Comparison of ENCODE assay signal across 19 cellular contexts in the genomic region with DNA sequence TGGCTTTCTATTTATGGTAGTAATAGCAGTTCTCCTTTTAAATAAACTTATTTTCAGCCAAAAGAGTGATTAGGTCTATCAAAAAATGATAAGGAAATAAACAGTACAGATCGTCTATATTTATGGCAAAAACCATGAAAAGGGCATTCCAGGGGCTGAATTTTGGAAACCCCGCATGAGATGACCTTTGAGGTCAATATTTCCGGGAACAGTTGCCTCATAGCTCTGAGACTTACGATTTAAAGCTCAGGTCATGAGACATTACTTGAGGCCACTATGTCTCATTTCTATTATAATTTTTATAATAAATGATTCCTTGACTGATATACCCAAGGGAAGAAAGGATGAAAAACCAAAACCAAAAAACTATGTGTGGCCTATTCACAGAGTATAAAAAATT.
DNase-seq lines count a peak whose midpoint lies in the region; ATAC-seq and TF ChIP-seq lines count a peak whose summit lies in the region.
"Had no signal": no experiment of that assay in that cellular context is flagged by ENCODE, and none has a peak within 500 bp of the region (broad histone marks: within the 10 kb centered on the region; RNA-seq: fewer than 3 reads in every experiment).

No MANE protein-coding gene starts in this region.

- H3K36me3 ChIP-seq in rectal smooth muscle tissue (ENCODE audit: control insufficient read depth, insufficient read depth, low read length) (peaks cover 2% of the 10 kb centered on the region), tibial artery (peaks cover 0 to 3% (median 0%) of the 10 kb centered on the region in 3 donors), gastrocnemius medialis (no peaks in the 10 kb centered on the region)

- no peak overlapping the region for H3K4me3 Mint-ChIP-seq in chondrocyte (ENCODE audit: unreplicated experiment)

- H3K9me3 ChIP-seq in tibial artery: peaks cover 0 to 12% (median 11%) of the 10 kb centered on the region in 3 donors
- no peaks in the 10 kb centered on the region for H3K9me3 ChIP-seq in gastrocnemius medialis

- TF ChIP-seq POLR2A in gastrocnemius medialis (IDR thresholded peaks at IDR 0.05): no peak

- intact Hi-C loops in left cardiac atrium (cut with DNase I): no loop called here
- intact Hi-C loops in left ventricle myocardium superior (cut with micrococcal nuclease): no loop called here
- intact Hi-C loops in tibial artery (cut with DNase I; ENCODE audit: low total_unique reads): no loop called here
- intact Hi-C loops in gastrocnemius medialis (cut with DNase I; ENCODE audit: low total_unique reads): no loop called here

- ATAC-seq in left cardiac atrium (peak; percentile 12 to 17), left ventricle myocardium superior (no peak), gastrocnemius medialis (no peak)

- no peak overlapping the region for H3K9ac ChIP-seq in rectal smooth muscle tissue (ENCODE audit: low read length)

- H3K27me3 Mint-ChIP-seq in chondrocyte (ENCODE audit: low read depth): no peaks in the 10 kb centered on the region

- peak overlapping the region; percentile 40 for H3K27ac ChIP-seq in rectal smooth muscle tissue (ENCODE audit: low read depth, low read length)
- peak overlapping the region; percentile 73 to 79 for H3K27ac ChIP-seq in tibial artery
- no peak overlapping the region for H3K27ac ChIP-seq in gastrocnemius medialis
- H3K27ac ChIP-seq: PC-9 had no signal

- peak overlapping the region; percentile 76 for H3K27ac Mint-ChIP-seq in chondrocyte (ENCODE audit: unreplicated experiment)

- no peak for TF ChIP-seq CTCF in chondrocyte (IDR thresholded peaks at IDR 0.05)
- TF ChIP-seq CTCF in tibial artery (IDR thresholded peaks at IDR 0.05): no peak
- TF ChIP-seq CTCF in gastrocnemius medialis (IDR thresholded peaks at IDR 0.05 in 4 of 5, conservative IDR thresholded peaks at IDR 0.05 in 1 of 5): no peak

- in situ Hi-C loops in gastrocnemius medialis (cut with MboI; ENCODE audit: low sequenced_read_pairs in 4 of 4): no loop called here

- H3K36me3 Mint-ChIP-seq in chondrocyte (ENCODE audit: low read depth): peaks cover 14% of the 10 kb centered on the region

- H3K4me3 ChIP-seq in rectal smooth muscle tissue (ENCODE audit: low read length) (no peak overlapping the region), tibial artery (no peak overlapping the region), gastrocnemius medialis (no peak overlapping the region)
- H3K4me3 ChIP-seq: PC-9 had no signal

- peaks cover 7% of the 10 kb centered on the region for H3K4me1 ChIP-seq in rectal smooth muscle tissue (ENCODE audit: control insufficient read depth, insufficient read depth, low read length)
- peaks cover 0 to 51% (median 28%) of the 10 kb centered on the region in 4 donors for H3K4me1 ChIP-seq in tibial artery
- H3K4me1 ChIP-seq in gastrocnemius medialis: peaks cover 7 to 10% of the 10 kb centered on the region in 2 donors

- DNase-seq in left cardiac atrium (no peak), left ventricle myocardium superior (no peak), chondrocyte (ENCODE audit: low spot score) (no peak), tibial artery (no peak), gastrocnemius medialis (no peak), NCI-H2081 (lab: John Stamatoyannopoulos, UW) (no peak), 8988T (no peak)
- DNase-seq: C1 segment of cervical spinal cord, DMS 273 treated with DMSO at 0.1 percent for 48 hours, GOT3, KBM-7, MV-4-11, NCI-H1417, NCI-H2029, NCI-H2171 treated with DMSO at 0.1 percent for 48 hours, NCI-H446 treated with DMSO at 0.1 percent for 48 hours, NCI-H748 treated with DMSO at 0.1 percent for 48 hours, PC-9 had no signal

- H3K4me1 Mint-ChIP-seq in chondrocyte (ENCODE audit: low read depth): peaks cover 39% of the 10 kb centered on the region

- H3K27me3 ChIP-seq in rectal smooth muscle tissue (ENCODE audit: control insufficient read depth, insufficient read depth, low read length) (no peaks in the 10 kb centered on the region), tibial artery (no peaks in the 10 kb centered on the region), gastrocnemius medialis (no peaks in the 10 kb centered on the region)

- peaks cover 14% of the 10 kb centered on the region for H3K9me3 Mint-ChIP-seq in chondrocyte (ENCODE audit: low read depth)

Comparison
In these comparisons a context has a peak if more than half of its experiments do, and no peak if none do; other contexts are left out.
1. ATAC-seq: peak in left cardiac atrium (2 of 2); none in left ventricle myocardium superior (single experiment) and gastrocnemius medialis (0 of 2).
2. H3K27ac ChIP-seq: peak in rectal smooth muscle tissue (single experiment) and tibial artery (2 of 2); none in gastrocnemius medialis (0 of 4).